In the genomic region with DNA sequence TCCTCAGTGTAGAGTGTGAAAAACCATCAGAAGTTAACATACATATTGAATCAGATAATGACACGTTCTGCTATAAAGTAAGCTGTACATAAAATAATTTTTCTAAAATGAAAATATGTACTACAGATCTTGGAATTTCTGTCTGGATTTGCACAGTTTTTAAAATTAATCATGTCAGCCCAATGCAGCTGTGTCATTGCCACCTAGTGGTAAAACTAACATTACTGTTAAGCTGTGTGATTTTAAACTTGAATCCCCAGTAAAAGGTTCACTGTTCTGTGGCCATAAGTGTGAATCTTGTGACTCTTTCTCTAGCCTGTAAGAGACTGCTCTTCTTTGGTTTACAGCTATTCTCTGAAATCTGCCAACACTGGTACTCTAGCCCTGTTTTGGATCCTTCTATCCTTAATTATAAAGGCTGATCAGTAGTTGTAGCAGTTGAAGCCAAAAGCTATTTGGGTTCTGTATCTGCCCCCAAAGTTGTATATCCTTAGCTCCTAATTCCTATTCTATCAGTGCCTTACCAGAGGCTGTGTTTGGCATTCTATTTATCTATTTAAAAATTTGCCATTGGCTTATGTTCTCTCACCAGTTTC, we compare ENCODE assay signal across 8 cellular contexts. TPM values are rescaled to one million over a fixed set of nuclear protein-coding genes. Genes with fewer than 3 reads are reported as not detected.
DNase-seq lines count a peak whose midpoint lies in the region; ATAC-seq, FAIRE-seq and TF ChIP-seq lines count a peak whose summit lies in the region.

No MANE protein-coding gene starts in this region.

- H2AK5ac ChIP-seq in mesenchymal stem cell (ENCODE audit: low read length, severe bottlenecking), result no peak overlapping the region

- no peak overlapping the region for H3K14ac ChIP-seq in mesenchymal stem cell (ENCODE audit: low read length in 2 of 2)

- no peak overlapping the region for H4K91ac ChIP-seq in mesenchymal stem cell (ENCODE audit: low read length)

- no peak overlapping the region for H3K4me3 ChIP-seq in bronchial epithelial cell (ENCODE audit: low read depth, low read length)
- no peak overlapping the region for H3K4me3 ChIP-seq in mesenchymal stem cell (ENCODE audit: insufficient read depth in 1 of 2, low read depth in 1 of 2, low read length in 2 of 2)

- no peak overlapping the region for H3K23ac ChIP-seq in mesenchymal stem cell (ENCODE audit: low read length in 2 of 2)

- no peak for ATAC-seq in GM21528 (IDR thresholded peaks at IDR 0.05; ENCODE audit: low FRiP score, unreplicated experiment)

- H3K18ac ChIP-seq in mesenchymal stem cell (ENCODE audit: low read depth in 1 of 2, low read length in 2 of 2), result no peak overlapping the region

- H2BK120ac ChIP-seq in mesenchymal stem cell (ENCODE audit: low read depth, low read length), result no peak overlapping the region

- peak; percentile 39 for DNase-seq in AG08395 (ENCODE audit: low spot score)
- DNase-seq in NCI-H2171 treated with DMSO at 0.1 percent for 48 hours (lab: John Stamatoyannopoulos, UW), result peak; percentile 53
- peak; percentile 49 for DNase-seq in bronchial epithelial cell (ENCODE audit: low read depth)
- DNase-seq in mesenchymal stem cell, result peak; percentile 60
- DNase-seq in stimulated activated CD8-positive, alpha-beta memory T cell treated with anti-CD3 and anti-CD28 coated beads, Interleukin-4, amount 100 ng/mL, for 48 hours, result no peak
- DNase-seq in activated CD4-positive, alpha-beta T cell treated with anti-CD3 and anti-CD28 coated beads for 48 hours, result no peak

- H3K4me1 ChIP-seq in mesenchymal stem cell (ENCODE audit: control insufficient read depth, insufficient read depth, low read depth, low read length), result no peaks in the 10 kb centered on the region

- no peak overlapping the region for H3K27ac ChIP-seq in mesenchymal stem cell (ENCODE audit: low read length, poor library complexity, severe bottlenecking)

- TF ChIP-seq CTCF in GM12872 (IDR thresholded peaks at IDR 0.05; ENCODE audit: insufficient read depth, low read depth, low read length) (peak; percentile 66), bronchial epithelial cell (IDR thresholded peaks at IDR 0.05; ENCODE audit: insufficient read depth, low read length, severe bottlenecking) (peak; percentile 60)

- no peak overlapping the region for H2AFZ ChIP-seq in mesenchymal stem cell (ENCODE audit: low read depth, low read length)

- H3K36me3 ChIP-seq in bronchial epithelial cell (ENCODE audit: control insufficient read depth, insufficient read depth, low read length) (peaks cover 1% of the 10 kb centered on the region), mesenchymal stem cell (ENCODE audit: control insufficient read depth in 1 of 2, insufficient read depth in 2 of 2, low read depth in 1 of 2, low read length in 2 of 2) (peaks cover 0 to 12% of the 10 kb centered on the region in 2 experiments)

- no peak for FAIRE-seq in bronchial epithelial cell (lab: Jason Lieb, UNC)

- no peak overlapping the region for H3K4me2 ChIP-seq in mesenchymal stem cell (ENCODE audit: low read length, poor library complexity, severe bottlenecking)

- no peak overlapping the region for H2BK15ac ChIP-seq in mesenchymal stem cell (ENCODE audit: low read depth, poor library complexity, severe bottlenecking)

- H3K27me3 ChIP-seq in bronchial epithelial cell (ENCODE audit: control insufficient read depth, insufficient read depth, low read length) (no peaks in the 10 kb centered on the region), mesenchymal stem cell (ENCODE audit: control insufficient read depth in 1 of 2, insufficient read depth in 1 of 2, low read length in 2 of 2) (no peaks in the 10 kb centered on the region)

- no CpG with 5 or more reads among the region's 1 CpG for WGBS in mesenchymal stem cell

- peak overlapping the region; percentile 60 for H3K9ac ChIP-seq in mesenchymal stem cell (ENCODE audit: low read length)

- H3K4ac ChIP-seq in mesenchymal stem cell (ENCODE audit: low read depth in 1 of 2, low read length in 2 of 2), result no peak overlapping the region

- no peak overlapping the region for H2BK5ac ChIP-seq in mesenchymal stem cell (ENCODE audit: low read depth, low read length, poor library complexity, severe bottlenecking)

- no peaks in the 10 kb centered on the region for H3K9me3 ChIP-seq in mesenchymal stem cell (ENCODE audit: control insufficient read depth, low read length)

- no peak overlapping the region for H2BK12ac ChIP-seq in mesenchymal stem cell (ENCODE audit: low read length in 2 of 2)

- H4K8ac ChIP-seq in mesenchymal stem cell (ENCODE audit: low read length), result no peak overlapping the region

- peaks cover 6% of the 10 kb centered on the region for H3K79me1 ChIP-seq in mesenchymal stem cell (replicated peaks; ENCODE audit: low read length, poor library complexity, severe bottlenecking)

RNA-seq across cellular contexts. Expression of gene JRKL, which starts 4.0 kb away (rescaled TPM):
- 7.6 and 10.2 TPM in 2 replicates for total RNA-seq in bronchial epithelial cell
- polyA plus RNA-seq in mesenchymal stem cell (2013, experiment 1 of 2), result 7.6 TPM
- polyA plus RNA-seq in mesenchymal stem cell (2013, experiment 2 of 2), result 8.0 TPM

RNA-seq across cellular contexts. Expression of gene CCDC82, which starts 4.1 kb away (rescaled TPM):
- 8.2 and 10.2 TPM in 2 replicates for total RNA-seq in bronchial epithelial cell
- 35.4 TPM for polyA plus RNA-seq in mesenchymal stem cell (2013, experiment 1 of 2)
- polyA plus RNA-seq in mesenchymal stem cell (2013, experiment 2 of 2), result 33.9 TPM

RNA-seq across cellular contexts. Expression of gene MAML2, which starts 50.9 kb away (rescaled TPM):
- total RNA-seq in bronchial epithelial cell, result 1.3 TPM in 2 replicates
- polyA plus RNA-seq in mesenchymal stem cell (2013, experiment 1 of 2), result 33.4 TPM
- 31.6 TPM for polyA plus RNA-seq in mesenchymal stem cell (2013, experiment 2 of 2)

Comparison
In these comparisons a context has a peak if more than half of its experiments do, and no peak if none do; other contexts are left out.
1. DNase-seq: peak in AG08395 (single experiment), NCI-H2171 treated with DMSO at 0.1 percent for 48 hours (single experiment), bronchial epithelial cell (single experiment) and mesenchymal stem cell (single experiment); none in stimulated activated CD8-positive, alpha-beta memory T cell treated with anti-CD3 and anti-CD28 coated beads, Interleukin-4, amount 100 ng/mL, for 48 hours (single experiment) and activated CD4-positive, alpha-beta T cell treated with anti-CD3 and anti-CD28 coated beads for 48 hours (single experiment).